In the genomic region with DNA sequence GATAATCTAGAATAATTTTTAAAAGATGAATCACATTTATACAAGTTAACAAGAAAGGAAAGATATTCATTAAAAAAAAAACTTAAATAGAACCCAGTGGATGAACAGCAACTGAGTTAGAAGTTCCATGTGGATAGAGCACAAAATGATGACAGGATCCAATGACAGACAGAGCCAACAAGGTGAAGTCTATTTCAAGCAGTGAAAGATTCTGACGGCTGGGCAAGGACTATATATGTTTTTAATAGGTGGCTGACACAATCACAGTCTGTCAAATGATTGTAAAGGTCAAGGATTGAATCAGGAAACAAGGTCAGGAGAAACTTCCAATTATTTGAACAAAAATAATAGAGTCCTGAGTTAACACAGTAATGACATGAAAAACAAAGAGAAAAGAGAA, we compare ENCODE assay signal across 3 cellular contexts.
"Had no signal": no experiment of that assay in that cellular context is flagged by ENCODE, and none has a peak within 500 bp of the region (broad histone marks: within the 10 kb centered on the region; RNA-seq: fewer than 3 reads in every experiment).

No MANE protein-coding gene starts in this region.

- DNase-seq: GDM1, GF-D8 had no signal

- H3K4me3 ChIP-seq: GM12878 had no signal

- ATAC-seq: GM12878 had no signal
